ENCODE assay signal across 11 cellular contexts in genomic region chr6:165834613-165835259, GRCh38.
DNase-seq lines count a peak whose midpoint lies in the region; ATAC-seq and TF ChIP-seq lines count a peak whose summit lies in the region.
"Had no signal": no experiment of that assay in that cellular context is flagged by ENCODE, and none has a peak within 500 bp of the region (broad histone marks: within the 10 kb centered on the region; RNA-seq: fewer than 3 reads in every experiment).

No MANE protein-coding gene starts in this region.

- H3K9me3 ChIP-seq in RWPE2 (ENCODE audit: severe bottlenecking) (no peaks in the 10 kb centered on the region), right cardiac atrium (ENCODE audit: control insufficient read depth, low read length) (no peaks in the 10 kb centered on the region), upper lobe of left lung (no peaks in the 10 kb centered on the region)
- H3K9me3 ChIP-seq in effector memory CD4-positive, alpha-beta T cell (ENCODE audit: control insufficient read depth, low read length) = no peaks in the 10 kb centered on the region

- H3K27me3 Mint-ChIP-seq in natural killer cell (ENCODE audit: low read depth in 2 of 2) = peaks cover 6 to 55% of the 10 kb centered on the region in 2 donors

- H3K36me3 Mint-ChIP-seq in natural killer cell = no peaks in the 10 kb centered on the region

- H3K4me3 Mint-ChIP-seq in natural killer cell = no peak overlapping the region
- H3K4me3 Mint-ChIP-seq: dendritic cell treated with granulocyte-macrophage colony-stimulating factor and Interleukin-4, amounts not matched to agents 40 ng/mL and 50 ng/mL, for 4 days had no signal

- intact Hi-C loops in right cardiac atrium (cut with DNase I) (no loop called here), natural killer cell (cut with micrococcal nuclease) (no loop called here)

- H3K4me1 Mint-ChIP-seq in natural killer cell = peaks cover 5 to 6% of the 10 kb centered on the region in 2 donors

- 33% methylated on average over 11 of the region's 11 CpGs for WGBS in right cardiac atrium
- 44% methylated on average over 11 of the region's 11 CpGs for WGBS in upper lobe of left lung, 2 donors

- ATAC-seq in RWPE2 (ENCODE audit: low read depth) (peak; percentile 33; the same call in 1 of the 3 replicates), right cardiac atrium (peak; percentile 43 to 72), upper lobe of left lung (ENCODE audit: low FRiP score in 2 of 2) (peak; percentile 67 to 95), natural killer cell (no peak)

- TF ChIP-seq CTCF in RWPE2 (IDR thresholded peaks at IDR 0.05; ENCODE audit: poor library complexity, severe bottlenecking) (no peak), upper lobe of left lung (IDR thresholded peaks at IDR 0.05) (no peak), natural killer cell (IDR thresholded peaks at IDR 0.05) (no peak)

- TF ChIP-seq EP300 in upper lobe of left lung (IDR thresholded peaks at IDR 0.05) = peak in 1 of 4 donors; percentile 74

- H3K27ac Mint-ChIP-seq in natural killer cell = no peak overlapping the region
- H3K27ac Mint-ChIP-seq: dendritic cell treated with granulocyte-macrophage colony-stimulating factor and Interleukin-4, amounts not matched to agents 40 ng/mL and 50 ng/mL, for 4 days had no signal

- H3K27ac ChIP-seq in RWPE2 (ENCODE audit: poor library complexity, severe bottlenecking) (no peak overlapping the region), right cardiac atrium (ENCODE audit: low read length) (no peak overlapping the region), upper lobe of left lung (no peak overlapping the region)
- H3K27ac ChIP-seq in effector memory CD4-positive, alpha-beta T cell (ENCODE audit: insufficient read depth, low read length, poor library complexity, severe bottlenecking) = no peak overlapping the region

- H3K27me3 ChIP-seq in RWPE2 (ENCODE audit: insufficient read depth, poor library complexity, severe bottlenecking) (no peaks in the 10 kb centered on the region), right cardiac atrium (ENCODE audit: control insufficient read depth, insufficient read depth) (no peaks in the 10 kb centered on the region), upper lobe of left lung (no peaks in the 10 kb centered on the region)
- no peaks in the 10 kb centered on the region for H3K27me3 ChIP-seq in effector memory CD4-positive, alpha-beta T cell (replicated peaks; ENCODE audit: control insufficient read depth, insufficient read depth, low read length, poor library complexity, severe bottlenecking)

- H3K4me1 ChIP-seq in RWPE2 (ENCODE audit: insufficient read depth, poor library complexity, severe bottlenecking) (no peaks in the 10 kb centered on the region), right cardiac atrium (ENCODE audit: control insufficient read depth, insufficient read depth, low read length) (no peaks in the 10 kb centered on the region), upper lobe of left lung (peaks cover 0 to 17% (median 5%) of the 10 kb centered on the region in 4 donors)
- H3K4me1 ChIP-seq in effector memory CD4-positive, alpha-beta T cell (ENCODE audit: control insufficient read depth, insufficient read depth, low read length, poor library complexity, severe bottlenecking) = no peaks in the 10 kb centered on the region

- no peak overlapping the region for H3K4me3 ChIP-seq in RWPE2 (ENCODE audit: severe bottlenecking)
- H3K4me3 ChIP-seq in right cardiac atrium (ENCODE audit: low read length) = no peak overlapping the region
- H3K4me3 ChIP-seq in upper lobe of left lung = no peak overlapping the region
- H3K4me3 ChIP-seq in effector memory CD4-positive, alpha-beta T cell (ENCODE audit: insufficient read depth, low read depth, low read length, poor library complexity, severe bottlenecking) = no peak overlapping the region

- H3K9me3 Mint-ChIP-seq in natural killer cell = peaks cover 0 to 2% of the 10 kb centered on the region in 2 donors
- H3K9me3 Mint-ChIP-seq: dendritic cell treated with granulocyte-macrophage colony-stimulating factor and Interleukin-4, amounts not matched to agents 40 ng/mL and 50 ng/mL, for 4 days had no signal

- H3K36me3 ChIP-seq in RWPE2 (ENCODE audit: low read depth) (no peaks in the 10 kb centered on the region), upper lobe of left lung (no peaks in the 10 kb centered on the region)
- no peaks in the 10 kb centered on the region for H3K36me3 ChIP-seq in effector memory CD4-positive, alpha-beta T cell (ENCODE audit: control insufficient read depth, insufficient read depth, low read length)

- no peak for TF ChIP-seq POLR2A in upper lobe of left lung (IDR thresholded peaks at IDR 0.05)

- DNase-seq in NCI-H2171 treated with DMSO at 0.1 percent for 48 hours (lab: John Stamatoyannopoulos, UW) = peak; percentile 16
- no peak for DNase-seq in NCI-H2171 (lab: John Stamatoyannopoulos, UW)
- DNase-seq in RWPE2 (ENCODE audit: low spot score) = no peak
- DNase-seq in right cardiac atrium = peak; percentile 50 to 77 (median 72)
- peak; percentile 64 to 93 for DNase-seq in upper lobe of left lung
- DNase-seq in SKM-1 (lab: John Stamatoyannopoulos, UW; ENCODE audit: unreplicated experiment) = no peak
- DNase-seq in natural killer cell = no peak
- DNase-seq in effector memory CD4-positive, alpha-beta T cell = no peak
- DNase-seq: activated T-cell treated with anti-CD3 and anti-CD28 coated beads, Interleukin-2, amount 50 U/mL, for 1 hour; retina had no signal

Comparison
In these comparisons a context has a peak if more than half of its experiments do, and no peak if none do; other contexts are left out.
1. DNase-seq: peak in NCI-H2171 treated with DMSO at 0.1 percent for 48 hours (single experiment), right cardiac atrium (3 of 3) and upper lobe of left lung (2 of 2); none in NCI-H2171 (single experiment), RWPE2 (single experiment), SKM-1 (single experiment), natural killer cell (single experiment) and effector memory CD4-positive, alpha-beta T cell (0 of 3).
2. ATAC-seq: peak in RWPE2 (single experiment), right cardiac atrium (2 of 2) and upper lobe of left lung (2 of 2); none in natural killer cell (0 of 3).